Comparison of ENCODE assay signal across 34 cellular contexts in the genomic region with DNA sequence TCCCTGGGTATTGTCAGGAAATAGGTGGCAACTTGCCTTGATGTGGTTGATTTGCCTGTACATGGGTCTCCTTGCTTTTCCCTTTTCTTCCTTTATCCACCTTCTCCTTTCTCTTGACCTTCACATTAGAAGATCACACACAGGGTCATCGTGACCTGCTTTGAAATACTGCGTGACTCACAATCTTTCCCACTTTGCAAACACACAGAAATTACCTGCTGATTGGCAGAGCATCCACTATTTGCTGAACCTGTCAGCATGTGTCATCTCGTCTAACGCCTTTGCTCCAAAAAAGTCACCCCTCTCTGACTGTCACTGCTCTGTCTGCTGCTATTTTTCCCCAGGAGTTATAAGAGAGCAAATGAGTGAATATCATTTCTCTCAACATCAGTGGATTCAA.
"Had no signal": no experiment of that assay in that cellular context is flagged by ENCODE, and none has a peak within 500 bp of the region (broad histone marks: within the 10 kb centered on the region; RNA-seq: fewer than 3 reads in every experiment).

No MANE protein-coding gene starts in this region.

- H3K9me3 ChIP-seq: adrenal gland, colonic mucosa, esophagus squamous epithelium, left ventricle myocardium inferior, ovary, upper lobe of left lung, vagina had no signal

- DNase-seq: activated CD4-positive, alpha-beta T cell treated with anti-CD3 and anti-CD28 coated beads for 36 hours; activated CD4-positive, CD25-positive, alpha-beta regulatory T cell; activated effector memory CD4-positive, alpha-beta T cell treated with anti-CD3 and anti-CD28 coated beads, Interleukin-2, amount 50 U/mL, for 16 hours; activated naive CD4-positive, alpha-beta T cell treated with anti-CD3 and anti-CD28 coated beads for 36 hours; activated naive CD8-positive, alpha-beta T cell treated with anti-CD3 and anti-CD28 coated beads for 36 hours; activated T-cell treated with anti-CD3 and anti-CD28 coated beads for 4 hours; adrenal gland; aorta; cerebellar nuclear complex; colonic mucosa; effector CD8-positive, alpha-beta T cell; esophagus squamous epithelium; left ventricle myocardium inferior; naive B cell; nephron progenitor cell; ovary; retina; stimulated activated CD4-positive, alpha-beta T cell treated with anti-CD3 and anti-CD28 coated beads, Interleukin-1b, Interleukin-23, amount 100 ng/mL, for 48 hours; stimulated activated CD4-positive, alpha-beta T cell treated with anti-CD3 and anti-CD28 coated beads, Interleukin-4, amount 100 ng/mL, for 4 hours; stimulated activated CD8-positive, alpha-beta memory T cell treated with anti-CD3 and anti-CD28 coated beads, Interleukin-4, amount 100 ng/mL, for 48 hours; stimulated activated naive CD8-positive, alpha-beta T cell treated with anti-CD3 and anti-CD28 coated beads, Interleukin-15, amount 100 ng/mL, for 72 hours; substantia nigra; upper lobe of left lung had no signal

- H3K27ac ChIP-seq: adrenal gland, cardiac muscle cell, colonic mucosa, epithelial cell of prostate, esophagus squamous epithelium, left ventricle myocardium inferior, ovary, upper lobe of left lung, vagina had no signal

- H3K36me3 ChIP-seq: adrenal gland, cardiac muscle cell, colonic mucosa, esophagus squamous epithelium, left ventricle myocardium inferior, ovary, upper lobe of left lung, vagina had no signal

- H3K27me3 Mint-ChIP-seq: brain had no signal

- FAIRE-seq: endometrium, frontal cortex, islet of Langerhans had no signal

- H3K4me1 Mint-ChIP-seq: activated CD4-positive, alpha-beta T cell treated with anti-CD3 and anti-CD28 coated beads for 36 hours; activated naive CD8-positive, alpha-beta T cell treated with anti-CD3 and anti-CD28 coated beads for 36 hours; naive B cell; stimulated activated memory B cell treated with anti-CD40 and anti-IgM and Interleukin-4, amounts not matched to agents 10 μg/mL and 1 μg/mL and 100 μg/mL, for 72 hours; stimulated activated naive CD8-positive, alpha-beta T cell treated with anti-CD3 and anti-CD28 coated beads, Interleukin-15, amount 100 ng/mL, for 72 hours had no signal

- H3K9me3 Mint-ChIP-seq: activated naive CD4-positive, alpha-beta T cell treated with anti-CD3 and anti-CD28 coated beads for 36 hours; activated naive CD8-positive, alpha-beta T cell treated with anti-CD3 and anti-CD28 coated beads for 36 hours; brain; mesothelial cell of epicardium; naive B cell; nephron progenitor cell; stimulated activated memory B cell treated with anti-CD40 and anti-IgM and Interleukin-4, amounts not matched to agents 10 μg/mL and 1 μg/mL and 100 μg/mL, for 72 hours; stimulated activated naive CD8-positive, alpha-beta T cell treated with anti-CD3 and anti-CD28 coated beads, Interleukin-15, amount 100 ng/mL, for 72 hours had no signal

- H3K4me2 ChIP-seq: smooth muscle cell had no signal

- H3K27me3 ChIP-seq: colonic mucosa, esophagus squamous epithelium, ovary, upper lobe of left lung, vagina had no signal

- H3K4me3 Mint-ChIP-seq: activated CD4-positive, alpha-beta T cell treated with anti-CD3 and anti-CD28 coated beads for 36 hours; activated naive CD4-positive, alpha-beta T cell treated with anti-CD3 and anti-CD28 coated beads for 36 hours; activated naive CD8-positive, alpha-beta T cell treated with anti-CD3 and anti-CD28 coated beads for 36 hours; mesothelial cell of epicardium; naive B cell; nephron progenitor cell; stimulated activated memory B cell treated with anti-CD40 and anti-IgM and Interleukin-4, amounts not matched to agents 10 μg/mL and 1 μg/mL and 100 μg/mL, for 72 hours; stimulated activated naive CD8-positive, alpha-beta T cell treated with anti-CD3 and anti-CD28 coated beads, Interleukin-15, amount 100 ng/mL, for 72 hours had no signal

- H3K4me1 ChIP-seq: colonic mucosa, left ventricle myocardium inferior, upper lobe of left lung, vagina had no signal

- H3K27ac Mint-ChIP-seq: activated CD4-positive, alpha-beta T cell treated with anti-CD3 and anti-CD28 coated beads for 36 hours; activated naive CD4-positive, alpha-beta T cell treated with anti-CD3 and anti-CD28 coated beads for 36 hours; activated naive CD8-positive, alpha-beta T cell treated with anti-CD3 and anti-CD28 coated beads for 36 hours; mesothelial cell of epicardium; naive B cell; nephron progenitor cell; progenitor cell of endocrine pancreas; stimulated activated memory B cell treated with anti-CD40 and anti-IgM and Interleukin-4, amounts not matched to agents 10 μg/mL and 1 μg/mL and 100 μg/mL, for 72 hours; stimulated activated naive CD8-positive, alpha-beta T cell treated with anti-CD3 and anti-CD28 coated beads, Interleukin-15, amount 100 ng/mL, for 72 hours had no signal

- ATAC-seq: activated CD4-positive, alpha-beta T cell treated with anti-CD3 and anti-CD28 coated beads for 36 hours; stimulated activated memory B cell treated with anti-CD40 and anti-IgM and Interleukin-4, amounts not matched to agents 10 μg/mL and 1 μg/mL and 100 μg/mL, for 72 hours; stimulated activated naive CD8-positive, alpha-beta T cell treated with anti-CD3 and anti-CD28 coated beads, Interleukin-15, amount 100 ng/mL, for 72 hours had no signal

- H3K4me3 ChIP-seq: adrenal gland, cardiac muscle cell, colonic mucosa, esophagus squamous epithelium, left ventricle myocardium inferior, ovary, smooth muscle cell, upper lobe of left lung, vagina had no signal

- H3K36me3 Mint-ChIP-seq: activated naive CD8-positive, alpha-beta T cell treated with anti-CD3 and anti-CD28 coated beads for 36 hours; brain; mesothelial cell of epicardium; naive B cell; stimulated activated memory B cell treated with anti-CD40 and anti-IgM and Interleukin-4, amounts not matched to agents 10 μg/mL and 1 μg/mL and 100 μg/mL, for 72 hours had no signal
